ENCODE assay signal across 26 cellular contexts in the genomic region with DNA sequence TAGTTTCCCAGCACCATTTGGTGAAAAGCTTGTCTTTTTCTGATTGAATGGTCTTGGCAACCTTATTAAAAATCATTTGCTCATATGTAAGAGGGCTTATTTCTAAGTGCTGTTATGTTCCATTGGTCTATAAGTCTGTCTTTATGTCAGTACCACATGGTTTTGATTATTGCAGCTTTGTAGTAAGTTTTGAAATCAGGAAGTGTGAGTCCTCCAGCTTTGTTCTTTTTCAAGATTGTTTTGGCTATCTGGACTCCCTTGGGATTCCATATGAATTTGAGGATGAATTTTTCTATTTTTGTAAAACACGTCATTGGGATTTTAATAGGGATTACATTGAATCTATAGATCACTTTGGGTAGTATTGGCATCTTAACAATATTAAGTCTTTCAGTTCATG. TPM values are rescaled to one million over a fixed set of nuclear protein-coding genes. Genes with fewer than 3 reads are reported as not detected.
A peak's percentile ranks its signal among the peaks of the same experiment; 100 is the strongest.
DNase-seq lines count a peak whose midpoint lies in the region; ATAC-seq, FAIRE-seq and TF ChIP-seq lines count a peak whose summit lies in the region.
"Had no signal": no experiment of that assay in that cellular context is flagged by ENCODE, and none has a peak within 500 bp of the region (broad histone marks: within the 10 kb centered on the region; RNA-seq: fewer than 3 reads in every experiment).

No MANE protein-coding gene starts in this region.

- FAIRE-seq in K562 (lab: Jason Lieb, UNC), result no peak

- H2AFZ ChIP-seq in Loucy (ENCODE audit: low read length) (no peak overlapping the region), K562 (ENCODE audit: low read depth, low read length) (no peak overlapping the region)

- H3K36me3 ChIP-seq in Loucy (ENCODE audit: insufficient read depth, low read length) (no peaks in the 10 kb centered on the region), K562 (ENCODE audit: control insufficient read depth, insufficient read depth, low read length) (0 out of 3 replicates have a peak, but pooled peaks cover 2% of the 10 kb centered on the region)
- H3K36me3 ChIP-seq: breast epithelium, tibial nerve had no signal

- H3K79me2 ChIP-seq in Loucy (ENCODE audit: insufficient read depth, low read length), result peaks cover 99% of the 10 kb centered on the region
- H3K79me2 ChIP-seq in K562 (ENCODE audit: control insufficient read depth, insufficient read depth, low read length), result peaks cover 99% of the 10 kb centered on the region

- peaks cover 27% of the 10 kb centered on the region for H3K36me3 Mint-ChIP-seq in activated CD4-positive, alpha-beta T cell treated with anti-CD3 and anti-CD28 coated beads, Interleukin-2, amount 10 ng/mL, durations not matched to agents 24 days and 14 days (ENCODE audit: low read depth)
- H3K36me3 Mint-ChIP-seq: naive B cell had no signal

- no peak for TF ChIP-seq POLR2A in K562 (conservative IDR thresholded peaks at IDR 0.05)

- ATAC-seq in K562 (no peak), left lobe of liver (no peak)
- ATAC-seq: activated CD8-positive, alpha-beta T cell treated with anti-CD3 and anti-CD28 coated beads, Interleukin-2, amount 10 ng/mL, durations not matched to agents 7 days and 5 days; psoas muscle had no signal

- peaks cover 44% of the 10 kb centered on the region for H3K4me1 ChIP-seq in Loucy (ENCODE audit: insufficient read depth, low read length, poor library complexity, severe bottlenecking)
- H3K4me1 ChIP-seq in K562 (replicated peaks in 1 of 2; ENCODE audit: control insufficient read depth in 2 of 2, insufficient read depth in 2 of 2, low read length in 2 of 2), result peaks cover 2 to 3% of the 10 kb centered on the region in 2 experiments; a peak in 3 of 5 replicates
- H3K4me1 ChIP-seq: breast epithelium had no signal

- no peak for TF ChIP-seq EP300 in K562 (IDR thresholded peaks at IDR 0.05; ENCODE audit: low read length)

- peak overlapping the region; percentile 36 for H3K27ac Mint-ChIP-seq in activated CD4-positive, alpha-beta T cell treated with anti-CD3 and anti-CD28 coated beads, Interleukin-2, amount 10 ng/mL, durations not matched to agents 24 days and 14 days
- H3K27ac Mint-ChIP-seq: activated B cell treated with CpG ODN at 0.5 μM for 24 hours; activated CD8-positive, alpha-beta T cell treated with anti-CD3 and anti-CD28 coated beads, Interleukin-2, amount 10 ng/mL, durations not matched to agents 7 days and 5 days; activated naive CD4-positive, alpha-beta T cell treated with anti-CD3 and anti-CD28 coated beads for 36 hours; stimulated activated naive CD8-positive, alpha-beta T cell treated with anti-CD3 and anti-CD28 coated beads, Interleukin-15, Interleukin-2, amounts not matched to agents 100 ng/mL and 50 ng/mL, for 24 hours had no signal

- TF ChIP-seq RAD21 in K562 (CRISPR knock-in tag; conservative IDR thresholded peaks at IDR 0.05 in 1 of 2, IDR thresholded peaks at IDR 0.05 in 1 of 2), result no peak

- H3F3A ChIP-seq in Loucy (ENCODE audit: low read depth), result no peaks in the 10 kb centered on the region

- H3K9me3 Mint-ChIP-seq in activated CD4-positive, alpha-beta T cell treated with anti-CD3 and anti-CD28 coated beads, Interleukin-2, amount 10 ng/mL, durations not matched to agents 24 days and 14 days, result no peaks in the 10 kb centered on the region
- H3K9me3 Mint-ChIP-seq: activated B cell treated with CpG ODN at 0.5 μM for 24 hours; activated naive CD4-positive, alpha-beta T cell treated with anti-CD3 and anti-CD28 coated beads for 36 hours; naive B cell; stimulated activated naive CD8-positive, alpha-beta T cell treated with anti-CD3 and anti-CD28 coated beads, Interleukin-15, Interleukin-2, amounts not matched to agents 100 ng/mL and 50 ng/mL, for 24 hours had no signal

- H3K9me3 ChIP-seq in Loucy (ENCODE audit: insufficient read depth, low read depth, low read length) (no peaks in the 10 kb centered on the region), K562 (replicated peaks; ENCODE audit: control insufficient read depth, insufficient read depth, low read depth, low read length) (no peaks in the 10 kb centered on the region)
- H3K9me3 ChIP-seq: breast epithelium, psoas muscle, tibial nerve had no signal

- CTCF ChIA-PET in K562 (lab: Yijun Ruan, JAX; ENCODE audit: low intra/inter-chr PET ratio), result no interaction called here

- peaks cover 38% of the 10 kb centered on the region for H4K20me1 ChIP-seq in Loucy (ENCODE audit: insufficient read depth, low read length, poor library complexity, severe bottlenecking)
- H4K20me1 ChIP-seq in K562 (replicated peaks; ENCODE audit: control insufficient read depth, insufficient read depth, low read length), result no peaks in the 10 kb centered on the region

- H3K9ac ChIP-seq in Loucy (ENCODE audit: low read depth, low read length, poor library complexity, severe bottlenecking) (no peak overlapping the region), K562 (ENCODE audit: insufficient read depth in 1 of 2, low read depth in 2 of 2, low read length in 2 of 2) (no peak overlapping the region)

- no peaks in the 10 kb centered on the region for H3K27me3 ChIP-seq in Loucy (ENCODE audit: insufficient read depth, low read length, poor library complexity, severe bottlenecking)
- no peaks in the 10 kb centered on the region for H3K27me3 ChIP-seq in K562 (ENCODE audit: control insufficient read depth in 2 of 2, insufficient read depth in 2 of 2, low read length in 2 of 2)
- H3K27me3 ChIP-seq: breast epithelium, tibial nerve had no signal

- no TSS peak for BruUV-seq in K562 (replicated peaks; lab: Mats Ljungman, UMichigan)

- H3K4me3 ChIP-seq in Loucy (ENCODE audit: low read length, poor library complexity, severe bottlenecking) (peak overlapping the region; percentile 84), K562 (no peak overlapping the region), foreskin fibroblast (ENCODE audit: low read depth in 1 of 2, low read length in 2 of 2) (no peak overlapping the region)
- H3K4me3 ChIP-seq: breast epithelium, coronary artery, psoas muscle, SK-N-MC, tibial nerve had no signal

- 100% methylated on average over 1 of the region's 1 CpG for WGBS in K562 (ENCODE audit: insufficient coverage, low coverage, missing lambda C conversion rate)

- intact Hi-C loops in activated CD4-positive, alpha-beta T cell treated with anti-CD3 and anti-CD28 coated beads, Interleukin-2, amount 10 ng/mL, durations not matched to agents 24 days and 14 days (cut with micrococcal nuclease), result no loop called here
- intact Hi-C loops in K562 (cut with micrococcal nuclease), result loop anchor here (10.0 kb wide), 1 partner anchor 476 kb away; a partner anchor contains a TSS

- POLR2A ChIA-PET in K562 (lab: Yijun Ruan, JAX), result interaction anchor here (1.0 kb wide), 1 partner anchor 159 kb away, joined by 3 read pairs; no protein-coding TSS in a partner anchor

- peaks cover 61% of the 10 kb centered on the region for H3K4me1 Mint-ChIP-seq in activated CD4-positive, alpha-beta T cell treated with anti-CD3 and anti-CD28 coated beads, Interleukin-2, amount 10 ng/mL, durations not matched to agents 24 days and 14 days

- no peaks in the 10 kb centered on the region for H3K27me3 Mint-ChIP-seq in activated CD4-positive, alpha-beta T cell treated with anti-CD3 and anti-CD28 coated beads, Interleukin-2, amount 10 ng/mL, durations not matched to agents 24 days and 14 days
- H3K27me3 Mint-ChIP-seq: activated B cell treated with CpG ODN at 0.5 μM for 24 hours; naive B cell; stimulated activated naive CD8-positive, alpha-beta T cell treated with anti-CD3 and anti-CD28 coated beads, Interleukin-15, Interleukin-2, amounts not matched to agents 100 ng/mL and 50 ng/mL, for 24 hours had no signal

- DNase-seq in activated CD4-positive, alpha-beta T cell treated with anti-CD3 and anti-CD28 coated beads, Interleukin-2, amount 10 ng/mL, durations not matched to agents 24 days and 14 days, result no peak
- no peak for DNase-seq in activated CD4-positive, alpha-beta T cell treated with anti-CD3 and anti-CD28 coated beads, Interleukin-2, amount 50 U/mL, for 48 hours
- DNase-seq in K562 (ENCODE audit: extremely low read depth in 1 of 4, low spot score in 3 of 4) (no peak), foreskin fibroblast (peak; percentile 35 to 64), hepatic stellate cell (ENCODE audit: low spot score) (no peak), left lobe of liver (ENCODE audit: low spot score) (no peak), NCI-H1048 (lab: John Stamatoyannopoulos, UW) (no peak)
- DNase-seq: activated B cell treated with CpG ODN at 0.5 μM for 24 hours; activated CD8-positive, alpha-beta T cell treated with anti-CD3 and anti-CD28 coated beads, Interleukin-2, amount 10 ng/mL, durations not matched to agents 7 days and 5 days; activated naive CD4-positive, alpha-beta T cell treated with anti-CD3 and anti-CD28 coated beads for 36 hours; activated T-cell treated with anti-CD3 and anti-CD28 coated beads, Interleukin-2, amount 50 U/mL, for 1 hour; amniotic stem cell; DMS53; head of caudate nucleus; Karpas-422; naive B cell; NCI-H1092; NCI-H187 treated with DMSO at 0.1 percent for 48 hours; psoas muscle; T-helper 9 cell had no signal

- no peak overlapping the region for H3K27ac ChIP-seq in K562 (ENCODE audit: extremely low read depth, low read depth, low read length)
- H3K27ac ChIP-seq: breast epithelium, coronary artery, psoas muscle, SK-N-MC, tibial nerve had no signal

- H3K9me2 ChIP-seq in Loucy (replicated peaks; ENCODE audit: low read depth, low read length), result no peaks in the 10 kb centered on the region

- no peaks in the 10 kb centered on the region for H3K9me1 ChIP-seq in K562 (ENCODE audit: control insufficient read depth, insufficient read depth, low read length)

- peak overlapping the region; percentile 12 for H3K4me3 Mint-ChIP-seq in activated CD4-positive, alpha-beta T cell treated with anti-CD3 and anti-CD28 coated beads, Interleukin-2, amount 10 ng/mL, durations not matched to agents 24 days and 14 days
- H3K4me3 Mint-ChIP-seq: activated B cell treated with CpG ODN at 0.5 μM for 24 hours; activated CD8-positive, alpha-beta T cell treated with anti-CD3 and anti-CD28 coated beads, Interleukin-2, amount 10 ng/mL, durations not matched to agents 7 days and 5 days; activated naive CD4-positive, alpha-beta T cell treated with anti-CD3 and anti-CD28 coated beads for 36 hours; naive B cell; stimulated activated naive CD8-positive, alpha-beta T cell treated with anti-CD3 and anti-CD28 coated beads, Interleukin-15, Interleukin-2, amounts not matched to agents 100 ng/mL and 50 ng/mL, for 24 hours had no signal

- in situ Hi-C loops in K562 (cut with MboI), result no loop called here

- TF ChIP-seq CTCF in Loucy (conservative IDR thresholded peaks at IDR 0.05; ENCODE audit: low read length) (no peak), K562 (IDR thresholded peaks at IDR 0.05 in 2 of 3, conservative IDR thresholded peaks at IDR 0.05 in 1 of 3; ENCODE audit: insufficient read depth in 2 of 3, low read depth in 1 of 3, low read length in 3 of 3) (no peak), foreskin fibroblast (IDR thresholded peaks at IDR 0.05; ENCODE audit: low read depth, low read length) (no peak)

- H3K4me2 ChIP-seq in Loucy (ENCODE audit: low read depth, low read length, poor library complexity, severe bottlenecking) (peak overlapping the region; percentile 99), K562 (ENCODE audit: insufficient read depth, low read length) (no peak overlapping the region)

RNA-seq across cellular contexts. Expression of a gene that starts 5.4 kb away (rescaled TPM):
- 39.0 and 39.9 TPM in 2 replicates for total RNA-seq in activated CD4-positive, alpha-beta T cell treated with anti-CD3 and anti-CD28 coated beads, Interleukin-2, amount 10 ng/mL, durations not matched to agents 24 days and 14 days
- 11.9 and 44.3 TPM in 2 replicates for total RNA-seq in K562 (2011; cell fraction: chromatin; rRNA removed; ENCODE audit: low replicate concordance)
- 5.8 and 7.9 TPM in 2 replicates for total RNA-seq in K562 (2011; cell fraction: nucleolus; rRNA removed)
- total RNA-seq in K562 (2011; cell fraction: nucleoplasm; rRNA removed), result 13.7 and 14.2 TPM in 2 replicates
- 23.3 and 23.9 TPM in 2 replicates for total RNA-seq in K562 (2014; rRNA removed)
- 53.5 and 60.1 TPM in 2 replicates for total RNA-seq in K562 (2014; rRNA removed; fragmentation: Illumina TruSeq; extraction: Trizol)
- total RNA-seq in K562 (2015; rRNA removed; fragmentation: Illumina TruSeq; extraction: Trizol), result 49.6 and 54.4 TPM in 2 replicates
- total RNA-seq in K562 (2021), result 30.1 and 33.0 TPM in 2 replicates
- 16.2 and 29.2 TPM in 2 replicates for polyA plus RNA-seq in K562 (2011; rRNA removed)
- polyA plus RNA-seq in K562 (2011; cell fraction: cytosol; rRNA removed), result 3.6 and 9.6 TPM in 2 replicates
- 4.8 and 7.8 TPM in 2 replicates for polyA plus RNA-seq in K562 (2011; cell fraction: nucleus; rRNA removed)
- polyA plus RNA-seq in K562 (2012), result 26.4 and 26.7 TPM in 2 replicates
- 34.1 and 38.9 TPM in 2 replicates for polyA plus RNA-seq in K562 (2014; fragmentation: Illumina TruSeq; extraction: Trizol)
- polyA plus RNA-seq in K562 (2014; fragmentation: Nextera tagmentation; extraction: Ambion mirVana), result 10 to 100 TPM; 11.3 to 12.3 TPM
- polyA plus RNA-seq in K562 (2014; rRNA removed), result 20.7 and 21.6 TPM in 2 replicates
- 40.6 and 49.6 TPM in 2 replicates for polyA minus RNA-seq in K562 (2011; rRNA and poly(A)+ RNA removed)
- polyA minus RNA-seq in K562 (2011; cell fraction: cytosol; rRNA and poly(A)+ RNA removed), result 17.8 and 20.9 TPM in 2 replicates
- 5.4 and 14.1 TPM in 2 replicates for polyA minus RNA-seq in K562 (2011; cell fraction: nucleus; rRNA and poly(A)+ RNA removed)
- total RNA-seq in left lobe of liver, result 0.38 TPM

RNA-seq across cellular contexts. Expression of a gene that starts 24.4 kb away (rescaled TPM):
- 47.9 and 50.2 TPM in 2 replicates for total RNA-seq in activated CD4-positive, alpha-beta T cell treated with anti-CD3 and anti-CD28 coated beads, Interleukin-2, amount 10 ng/mL, durations not matched to agents 24 days and 14 days
- 50.5 and 136 TPM in 2 replicates for total RNA-seq in K562 (2011; cell fraction: chromatin; rRNA removed; ENCODE audit: low replicate concordance)
- total RNA-seq in K562 (2011; cell fraction: nucleolus; rRNA removed), result 18.2 and 28.7 TPM in 2 replicates
- 50.9 and 77.5 TPM in 2 replicates for total RNA-seq in K562 (2011; cell fraction: nucleoplasm; rRNA removed)
- total RNA-seq in K562 (2014; rRNA removed) (20.1 and 20.4 TPM in 2 replicates), K562 (2014; rRNA removed; fragmentation: Illumina TruSeq; extraction: Trizol) (43.2 and 54.5 TPM in 2 replicates), K562 (2015; rRNA removed; fragmentation: Illumina TruSeq; extraction: Trizol) (41.0 and 41.3 TPM in 2 replicates), K562 (2021) (50.6 and 51.3 TPM in 2 replicates), left lobe of liver (26.9 TPM)
- polyA plus RNA-seq in K562 (2011; rRNA removed) (35.9 and 41.0 TPM in 2 replicates), K562 (2014; fragmentation: Illumina TruSeq; extraction: Trizol) (26.7 and 33.2 TPM in 2 replicates), K562 (2014; fragmentation: Nextera tagmentation; extraction: Ambion mirVana) (10 to 100 TPM; 10.2 to 19.5 TPM), K562 (2014; rRNA removed) (17.3 and 17.5 TPM in 2 replicates)
- 10.6 and 13.3 TPM in 2 replicates for polyA plus RNA-seq in K562 (2011; cell fraction: cytosol; rRNA removed)
- polyA plus RNA-seq in K562 (2011; cell fraction: nucleus; rRNA removed), result 48.0 and 63.1 TPM in 2 replicates
- polyA plus RNA-seq in K562 (2012), result 18.3 and 23.1 TPM in 2 replicates
- polyA minus RNA-seq in K562 (2011; rRNA and poly(A)+ RNA removed), result 80.0 and 103 TPM in 2 replicates
- 21.6 and 40.6 TPM in 2 replicates for polyA minus RNA-seq in K562 (2011; cell fraction: cytosol; rRNA and poly(A)+ RNA removed)
- polyA minus RNA-seq in K562 (2011; cell fraction: nucleus; rRNA and poly(A)+ RNA removed), result 20.3 and 33.0 TPM in 2 replicates

Comparison
In these comparisons a context has a peak if more than half of its experiments do, and no peak if none do; other contexts are left out.
1. DNase-seq: peak in foreskin fibroblast (2 of 2); none in activated CD4-positive, alpha-beta T cell treated with anti-CD3 and anti-CD28 coated beads, Interleukin-2, amount 10 ng/mL, durations not matched to agents 24 days and 14 days (single experiment), activated CD4-positive, alpha-beta T cell treated with anti-CD3 and anti-CD28 coated beads, Interleukin-2, amount 50 U/mL, for 48 hours (0 of 2), K562 (0 of 4), hepatic stellate cell (single experiment), left lobe of liver (single experiment) and NCI-H1048 (single experiment).